In the genomic region with DNA sequence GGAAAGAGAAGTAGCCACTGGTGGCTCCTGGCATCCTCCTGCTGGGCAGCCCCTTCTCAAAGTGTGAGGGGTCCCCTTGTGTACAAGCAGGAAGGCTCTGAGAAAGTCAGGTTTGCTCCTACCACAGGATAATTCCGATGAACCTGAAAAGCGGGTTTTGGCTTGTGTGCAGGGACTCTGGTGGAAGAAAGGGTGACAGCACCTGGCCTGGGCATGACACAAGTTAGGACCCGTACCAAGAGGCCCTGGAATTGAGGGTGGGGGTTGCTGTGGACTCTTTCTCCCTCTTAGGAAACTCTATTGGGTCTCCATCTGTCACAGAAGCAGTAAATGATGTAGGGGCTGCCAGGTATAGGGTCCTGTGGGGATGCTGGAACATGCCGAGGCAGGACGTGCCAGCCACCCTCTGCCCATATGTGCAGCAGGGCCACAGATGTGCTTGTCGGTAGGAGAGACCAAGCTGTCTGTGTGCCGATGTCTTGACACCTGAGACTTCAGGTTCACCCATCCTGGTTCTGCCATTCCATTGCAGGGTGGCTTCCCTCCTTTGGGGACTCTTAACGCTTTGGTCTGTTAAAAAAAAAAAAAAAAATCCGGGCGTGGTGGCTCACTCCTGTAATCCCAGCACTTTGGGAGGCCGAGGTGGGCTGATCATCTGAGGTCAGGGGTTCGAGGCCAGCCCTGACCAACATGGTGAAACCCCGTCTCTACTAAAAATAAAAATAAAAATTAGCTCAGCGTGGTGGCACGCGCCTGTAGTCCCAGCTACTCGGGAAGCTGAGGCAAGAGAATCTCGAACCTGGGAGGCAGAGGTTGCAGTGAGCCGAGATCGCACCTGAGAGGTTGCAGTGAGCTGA, we compare ENCODE assay signal across 22 cellular contexts. TPM values are rescaled to one million over a fixed set of nuclear protein-coding genes. Genes with fewer than 3 reads are reported as not detected.
DNase-seq lines count a peak whose midpoint lies in the region; ATAC-seq, FAIRE-seq and TF ChIP-seq lines count a peak whose summit lies in the region.
"Had no signal": no experiment of that assay in that cellular context is flagged by ENCODE, and none has a peak within 500 bp of the region (broad histone marks: within the 10 kb centered on the region; RNA-seq: fewer than 3 reads in every experiment).

No MANE protein-coding gene starts in this region.

- H3K27me3 Mint-ChIP-seq in chondrocyte (ENCODE audit: low read depth): no peaks in the 10 kb centered on the region
- H3K27me3 Mint-ChIP-seq: activated CD4-positive, alpha-beta T cell treated with anti-CD3 and anti-CD28 coated beads for 36 hours; activated naive CD8-positive, alpha-beta T cell treated with anti-CD3 and anti-CD28 coated beads, Interleukin-2, amount 50 U/mL, for 24 hours; stimulated activated naive CD8-positive, alpha-beta T cell treated with anti-CD3 and anti-CD28 coated beads, Interleukin-15, amount 100 ng/mL, for 72 hours had no signal

- peaks cover 15% of the 10 kb centered on the region for H3K36me3 Mint-ChIP-seq in chondrocyte (ENCODE audit: low read depth)

- intact Hi-C loops in posterior vena cava (cut with DNase I): no loop called here
- intact Hi-C loops in left lung (cut with DNase I): no loop called here

- no peak for TF ChIP-seq POLR2A in GM12891 (IDR thresholded peaks at IDR 0.05; ENCODE audit: low read depth, low read length)

- no peak overlapping the region for H3K27ac ChIP-seq in left lung

- H3K27ac Mint-ChIP-seq in chondrocyte (ENCODE audit: unreplicated experiment): no peak overlapping the region
- H3K27ac Mint-ChIP-seq: activated CD4-positive, alpha-beta T cell treated with anti-CD3 and anti-CD28 coated beads for 36 hours; activated naive CD8-positive, alpha-beta T cell treated with anti-CD3 and anti-CD28 coated beads, Interleukin-2, amount 50 U/mL, for 24 hours had no signal

- peaks cover 44 to 83% of the 10 kb centered on the region in 2 donors for H3K4me1 ChIP-seq in left lung

- H3K36me3 ChIP-seq in left lung: peaks cover under 1 to 63% of the 10 kb centered on the region in 2 donors

- ATAC-seq in GM21360 (IDR thresholded peaks at IDR 0.05; ENCODE audit: unreplicated experiment) (no peak), left lung (no peak)
- ATAC-seq: activated CD4-positive, alpha-beta T cell treated with anti-CD3 and anti-CD28 coated beads for 36 hours; activated naive CD8-positive, alpha-beta T cell treated with anti-CD3 and anti-CD28 coated beads, Interleukin-2, amount 50 U/mL, for 24 hours; left ventricle myocardium superior; mucosa of descending colon; sciatic nerve; stimulated activated naive CD8-positive, alpha-beta T cell treated with anti-CD3 and anti-CD28 coated beads, Interleukin-15, amount 100 ng/mL, for 72 hours had no signal

- TF ChIP-seq CTCF in chondrocyte (IDR thresholded peaks at IDR 0.05) (no peak), left lung (IDR thresholded peaks at IDR 0.05) (no peak)

- H3K4me1 Mint-ChIP-seq in chondrocyte (ENCODE audit: low read depth): peaks cover 51% of the 10 kb centered on the region

- peaks cover 7% of the 10 kb centered on the region for H3K9me3 Mint-ChIP-seq in chondrocyte (ENCODE audit: low read depth)

- no peak for FAIRE-seq in GM12891 (lab: Jason Lieb, UNC)
- FAIRE-seq: GM19239, RCC 7860, urothelium cell line had no signal

- no peak overlapping the region for H3K4me3 Mint-ChIP-seq in chondrocyte (ENCODE audit: unreplicated experiment)
- H3K4me3 Mint-ChIP-seq: activated CD4-positive, alpha-beta T cell treated with anti-CD3 and anti-CD28 coated beads for 36 hours; activated naive CD8-positive, alpha-beta T cell treated with anti-CD3 and anti-CD28 coated beads, Interleukin-2, amount 50 U/mL, for 24 hours; stimulated activated naive CD8-positive, alpha-beta T cell treated with anti-CD3 and anti-CD28 coated beads, Interleukin-15, amount 100 ng/mL, for 72 hours had no signal

- H3K9me3 ChIP-seq in left lung: peaks cover 0 to 8% of the 10 kb centered on the region in 2 donors

- no peak overlapping the region for H3K4me3 ChIP-seq in left lung
- H3K4me3 ChIP-seq: mucosa of descending colon had no signal

- DNase-seq in activated effector memory CD4-positive, alpha-beta T cell treated with anti-CD3 and anti-CD28 coated beads, Interleukin-2, amount 50 U/mL, for 16 hours: peak; percentile 58
- no peak for DNase-seq in activated effector memory CD4-positive, alpha-beta T cell treated with Interleukin-2 at 50 U/mL for 16 hours
- no peak for DNase-seq in GM12891 (ENCODE audit: insufficient read length, low spot score)
- DNase-seq in chondrocyte (ENCODE audit: low spot score): peak; percentile 46
- peak; percentile 45 for DNase-seq in posterior vena cava (ENCODE audit: low spot score)
- DNase-seq in HuH-7.5 (ENCODE audit: low spot score): no peak
- no peak for DNase-seq in left lung
- DNase-seq: activated CD4-positive, alpha-beta T cell treated with anti-CD3 and anti-CD28 coated beads for 36 hours; activated naive CD8-positive, alpha-beta T cell treated with anti-CD3 and anti-CD28 coated beads, Interleukin-2, amount 50 U/mL, for 24 hours; EL; HCEC 1CT; Kasumi-1; left ventricle myocardium superior; mucosa of descending colon; NCI-H82 had no signal

- no peaks in the 10 kb centered on the region for H3K27me3 ChIP-seq in left lung

TF ChIP-seq in GM12891, 5 proteins besides CTCF, POLR2A, EP300 and RAD21:
- TF ChIP-seq PAX5 (IDR thresholded peaks at IDR 0.05; ENCODE audit: insufficient read depth, low read length, severe bottlenecking) (no peak), SPI1 (IDR thresholded peaks at IDR 0.05; ENCODE audit: low read depth, low read length) (no peak), POLR2AphosphoS5 (IDR thresholded peaks at IDR 0.05; ENCODE audit: low read depth, low read length) (peak; percentile 43; the same call in 1 of the 2 replicates), POU2F2 (IDR thresholded peaks at IDR 0.05; ENCODE audit: low read depth, low read length) (no peak)

RNA-seq across cellular contexts. Expression of gene C1orf35, which starts 9.8 kb away (rescaled TPM):
- 12.0 TPM for polyA plus RNA-seq in GM12891 (2012; ENCODE audit: low read depth, missing spikeins)
- total RNA-seq in chondrocyte (12.9 to 15.1 TPM (median 13.3 TPM) in 3 replicates), posterior vena cava (1 to 10 TPM; 7.8 to 8.0 TPM), left lung (10 to 100 TPM; 12.6 to 13.2 TPM)

RNA-seq across cellular contexts. Expression of gene ARF1, which starts 10.8 kb away (rescaled TPM):
- polyA plus RNA-seq in GM12891 (2012; ENCODE audit: low read depth, missing spikeins): 202 TPM
- total RNA-seq in chondrocyte: 339 to 392 TPM (median 351 TPM) in 3 replicates
- total RNA-seq in posterior vena cava: 100 to 1,000 TPM; 300 to 342 TPM
- total RNA-seq in left lung: 100 to 1,000 TPM; 407 to 455 TPM

RNA-seq across cellular contexts. Expression of gene MRPL55, which starts 15.8 kb away (rescaled TPM):
- 46.6 TPM for polyA plus RNA-seq in GM12891 (2012; ENCODE audit: low read depth, missing spikeins)
- total RNA-seq in chondrocyte: 45.4 to 75.6 TPM (median 48.6 TPM) in 3 replicates
- 10 to 100 TPM; 30.0 to 30.9 TPM for total RNA-seq in posterior vena cava
- 10 to 100 TPM; 43.0 to 44.2 TPM for total RNA-seq in left lung

RNA-seq across cellular contexts. Expression of gene GUK1, which starts 46.8 kb away (rescaled TPM):
- polyA plus RNA-seq in GM12891 (2012; ENCODE audit: low read depth, missing spikeins): 202 TPM
- total RNA-seq in chondrocyte (155 to 196 TPM (median 189 TPM) in 3 replicates), posterior vena cava (100 to 1,000 TPM; 220 to 234 TPM), left lung (100 to 1,000 TPM; 217 to 221 TPM)

RNA-seq across cellular contexts. Expression of gene GJC2, which starts 56.5 kb away (rescaled TPM):
- 0.15 TPM for polyA plus RNA-seq in GM12891 (2012; ENCODE audit: low read depth, missing spikeins)
- total RNA-seq in chondrocyte (1.5 to 2.0 TPM (median 1.8 TPM) in 3 replicates), posterior vena cava (1 to 10 TPM; 6.9 to 8.2 TPM), left lung (1 to 10 TPM; 2.3 to 4.9 TPM)
- polyA plus RNA-seq: CD8-positive, alpha-beta memory T cell had no signal

Comparison
In these comparisons a context has a peak if more than half of its experiments do, and no peak if none do; other contexts are left out.
1. DNase-seq: peak in activated effector memory CD4-positive, alpha-beta T cell treated with anti-CD3 and anti-CD28 coated beads, Interleukin-2, amount 50 U/mL, for 16 hours (single experiment), chondrocyte (single experiment) and posterior vena cava (single experiment); none in activated effector memory CD4-positive, alpha-beta T cell treated with Interleukin-2 at 50 U/mL for 16 hours (single experiment), GM12891 (single experiment), HuH-7.5 (single experiment) and left lung (0 of 2).